ENCODE assay signal across 8 cellular contexts in genomic region chr1:230641900-230642262, GRCh38. TPM values are rescaled to one million over a fixed set of nuclear protein-coding genes. Genes with fewer than 3 reads are reported as not detected.
DNase-seq lines count a peak whose midpoint lies in the region; ATAC-seq, FAIRE-seq and TF ChIP-seq lines count a peak whose summit lies in the region.

No MANE protein-coding gene starts in this region.

- peak overlapping the region; percentile 32 for H3K9ac ChIP-seq in iPS-15b (ENCODE audit: low read depth, low read length)
- H3K9ac ChIP-seq in stomach smooth muscle (ENCODE audit: low read length in 2 of 2) = no peak overlapping the region

- H3K9me3 Mint-ChIP-seq in WTC11 = no peaks in the 10 kb centered on the region

- H3K79me2 ChIP-seq in ACC112 (ENCODE audit: control insufficient read depth, insufficient read depth, low read length, unreplicated experiment) = peaks cover 26% of the 10 kb centered on the region

- H2AFZ ChIP-seq in ACC112 (ENCODE audit: low read length, unreplicated experiment) = peak overlapping the region; percentile 40

- CTCF ChIA-PET in WTC11 (lab: Charles Lee) = interaction anchor here (0.5 to 2.4 kb wide), 61 partner anchors 8 to 1096 kb away, joined by 3 to 30 read pairs (median 4); partner anchors contain the start of genes AGT, FAM89A and PGBD5

- FAIRE-seq in urothelium cell line (lab: Jason Lieb, UNC) = no peak

- DNase-seq in WTC11 (ENCODE audit: low spot score) (peak; percentile 72), DMS153 (lab: John Stamatoyannopoulos, UW) (no peak), urothelium cell line (ENCODE audit: low spot score) (no peak), NOMO-1 treated with DMSO at 0.1 percent for 48 hours (lab: John Stamatoyannopoulos, UW; ENCODE audit: unreplicated experiment) (no peak)

- TF ChIP-seq CTCF in WTC11 (IDR thresholded peaks at IDR 0.05) = no peak

- H3K27me3 Mint-ChIP-seq in WTC11 (ENCODE audit: low read depth) = peaks cover 5% of the 10 kb centered on the region

- H3K4me3 ChIP-seq in ACC112 (ENCODE audit: low read depth, low read length) = peak overlapping the region; percentile 86
- H3K4me3 ChIP-seq in iPS-15b (ENCODE audit: low read depth, low read length) = peak overlapping the region; percentile 64
- peak overlapping the region; percentile 61 to 99 for H3K4me3 ChIP-seq in stomach smooth muscle (ENCODE audit: low read length in 2 of 2)

- H3K36me3 Mint-ChIP-seq in WTC11 = peaks cover 3% of the 10 kb centered on the region; the same call in 1 of the 2 replicates

- peaks cover 24% of the 10 kb centered on the region for H3K4me1 Mint-ChIP-seq in WTC11

- H3K9me3 ChIP-seq in iPS-15b (ENCODE audit: control insufficient read depth, insufficient read depth, low read length) (no peaks in the 10 kb centered on the region), stomach smooth muscle (ENCODE audit: control insufficient read depth in 2 of 2, low read length in 2 of 2) (no peaks in the 10 kb centered on the region)

- POLR2A ChIA-PET in WTC11 (lab: Charles Lee) = interaction anchor here (0.5 to 1.6 kb wide), 2 partner anchors 53 to 111 kb away, joined by 3 read pairs; no protein-coding TSS in a partner anchor

- H3K36me3 ChIP-seq in ACC112 (ENCODE audit: insufficient read depth, low read length) (no peaks in the 10 kb centered on the region), iPS-15b (ENCODE audit: control insufficient read depth, insufficient read depth, low read length) (no peaks in the 10 kb centered on the region), stomach smooth muscle (ENCODE audit: control insufficient read depth in 2 of 2, insufficient read depth in 2 of 2, low read length in 2 of 2) (peaks cover 4 to 7% of the 10 kb centered on the region in 2 donors)

- peaks cover 13% of the 10 kb centered on the region for H3K4me1 ChIP-seq in ACC112 (ENCODE audit: control insufficient read depth, insufficient read depth, low read length, unreplicated experiment)
- no peaks in the 10 kb centered on the region for H3K4me1 ChIP-seq in iPS-15b (ENCODE audit: control insufficient read depth, insufficient read depth, low read length)
- no peaks in the 10 kb centered on the region for H3K4me1 ChIP-seq in stomach smooth muscle (ENCODE audit: control insufficient read depth, insufficient read depth, low read length)

- ATAC-seq in GM21447 (IDR thresholded peaks at IDR 0.05; ENCODE audit: unreplicated experiment) = peak; percentile 7
- peak; percentile 77 for ATAC-seq in WTC11

- peak overlapping the region; percentile 73; the same call in 1 of the 2 replicates for H3K27ac Mint-ChIP-seq in WTC11

- H3K27ac ChIP-seq in ACC112 (ENCODE audit: low read depth, low read length) (no peak overlapping the region), stomach smooth muscle (ENCODE audit: low read length) (no peak overlapping the region)

- peak overlapping the region; percentile 100 for H3K4me3 Mint-ChIP-seq in WTC11

- H3K27me3 ChIP-seq in ACC112 (ENCODE audit: insufficient read depth, low read length) = peaks cover 37% of the 10 kb centered on the region
- no peaks in the 10 kb centered on the region for H3K27me3 ChIP-seq in iPS-15b (ENCODE audit: control insufficient read depth, insufficient read depth, low read length)
- H3K27me3 ChIP-seq in stomach smooth muscle (ENCODE audit: control insufficient read depth in 1 of 2, insufficient read depth in 2 of 2, low read length in 2 of 2) = peaks cover 16 to 17% of the 10 kb centered on the region in 2 donors

TF ChIP-seq in WTC11, 78 proteins besides CTCF, POLR2A, EP300 and RAD21:
- TF ChIP-seq NFYB (CRISPR knock-in tag; conservative IDR thresholded peaks at IDR 0.05; ENCODE audit: low read depth) (no peak), NR3C1 (CRISPR knock-in tag; conservative IDR thresholded peaks at IDR 0.05; ENCODE audit: low read depth) (no peak), OVOL2 (CRISPR knock-in tag; IDR thresholded peaks at IDR 0.05; ENCODE audit: borderline replicate concordance) (no peak), FOXP1 (CRISPR knock-in tag; IDR thresholded peaks at IDR 0.05; ENCODE audit: borderline replicate concordance) (no peak), CDX4 (CRISPR knock-in tag; IDR thresholded peaks at IDR 0.05; ENCODE audit: borderline replicate concordance) (no peak), ZNF512 (CRISPR knock-in tag; IDR thresholded peaks at IDR 0.05; ENCODE audit: borderline replicate concordance) (no peak), AFF4 (CRISPR knock-in tag; IDR thresholded peaks at IDR 0.05; ENCODE audit: borderline replicate concordance) (no peak), ZMAT4 (CRISPR knock-in tag; IDR thresholded peaks at IDR 0.05) (no peak)

RNA-seq across cellular contexts. Expression of gene COG2, which starts 0.4 kb away (rescaled TPM):
- 30.9 to 32.0 TPM (median 31.1 TPM) in 3 replicates for total RNA-seq in WTC11 (2021)
